Comparison of ENCODE assay signal across 8 cellular contexts in genomic region chr6:43516367-43516696, GRCh38. TPM values are rescaled to one million over a fixed set of nuclear protein-coding genes. Genes with fewer than 3 reads are reported as not detected.
A peak's percentile ranks its signal among the peaks of the same experiment; 100 is the strongest.
DNase-seq lines count a peak whose midpoint lies in the region; ATAC-seq and TF ChIP-seq lines count a peak whose summit lies in the region.

No MANE protein-coding gene starts in this region.

- no peaks in the 10 kb centered on the region for H3K27me3 Mint-ChIP-seq in CD4-positive, alpha-beta T cell

- H3K9me3 ChIP-seq in CD4-positive, alpha-beta T cell (ENCODE audit: control insufficient read depth, low read length), result no peaks in the 10 kb centered on the region

- TF ChIP-seq CTCF in CD4-positive, alpha-beta T cell (IDR thresholded peaks at IDR 0.05), result no peak
- TF ChIP-seq CTCF in LNCaP clone FGC (IDR thresholded peaks at IDR 0.05; ENCODE audit: control insufficient read depth, extremely low read depth, insufficient read depth) (no peak), epithelial cell of proximal tubule (conservative IDR thresholded peaks at IDR 0.05; ENCODE audit: low read depth, low read length) (no peak), omental fat pad (IDR thresholded peaks at IDR 0.05) (no peak)

- no peaks in the 10 kb centered on the region for H3K27me3 ChIP-seq in CD4-positive, alpha-beta T cell (ENCODE audit: control insufficient read depth, insufficient read depth, low read length)

- no peak for DNase-seq in CD4-positive, alpha-beta T cell
- no peak for DNase-seq in LNCaP clone FGC (ENCODE audit: low read depth)
- DNase-seq in epithelial cell of proximal tubule (ENCODE audit: low read depth), result no peak
- no peak for DNase-seq in omental fat pad (ENCODE audit: low spot score)
- no peak for DNase-seq in DMS 273 (lab: John Stamatoyannopoulos, UW; ENCODE audit: unreplicated experiment)
- DNase-seq in cerebellar nuclear complex (lab: John Stamatoyannopoulos, UW), result no peak
- no peak for DNase-seq in NOMO-1 (lab: John Stamatoyannopoulos, UW; ENCODE audit: unreplicated experiment in 2 of 2)
- no peak for DNase-seq in NCI-H2081 (lab: John Stamatoyannopoulos, UW)

- ATAC-seq in CD4-positive, alpha-beta T cell (ENCODE audit: poor library complexity), result peak; percentile 1
- ATAC-seq in omental fat pad (ENCODE audit: low FRiP score), result peak; percentile 1

- H3K4me3 ChIP-seq in LNCaP clone FGC (ENCODE audit: low read depth, low read length) (peak overlapping the region; percentile 65), epithelial cell of proximal tubule (ENCODE audit: low read depth, low read length) (peak overlapping the region; percentile 82)

- intact Hi-C loops in CD4-positive, alpha-beta T cell (cut with DNase I, micrococcal nuclease), result loop anchor here in 1 of 2 experiments (2.0 to 5.0 kb wide), 5 partner anchors 39 to 589 kb away; partner anchors contain the start of genes ABCC10, CNPY3, GTPBP2 and SRF

- H3K36me3 Mint-ChIP-seq in CD4-positive, alpha-beta T cell (ENCODE audit: low read depth), result peaks cover 22% of the 10 kb centered on the region

- H3K4me1 Mint-ChIP-seq in CD4-positive, alpha-beta T cell (ENCODE audit: low read depth), result peaks cover 33% of the 10 kb centered on the region

- no peak overlapping the region for H3K4me3 Mint-ChIP-seq in CD4-positive, alpha-beta T cell

- H3K27ac ChIP-seq in CD4-positive, alpha-beta T cell (ENCODE audit: low read depth, low read length), result peak overlapping the region; percentile 81

- H3K27ac Mint-ChIP-seq in CD4-positive, alpha-beta T cell, result no peak overlapping the region

- POLR2A ChIA-PET in CD4-positive, alpha-beta T cell (lab: Charles Lee), result interaction anchor here (0.6 to 2.5 kb wide), 13 partner anchors 9 to 771 kb away, joined by 3 to 16 read pairs (median 4); partner anchors contain the start of genes ABCC10, PEX6, RPL7L1 and TJAP1

- H3K9me3 Mint-ChIP-seq in CD4-positive, alpha-beta T cell, result no peaks in the 10 kb centered on the region

- CTCF ChIA-PET in CD4-positive, alpha-beta T cell (lab: Charles Lee), result interaction anchor here (1.1 to 1.7 kb wide), 2 partner anchors 10 to 1729 kb away, joined by 3 to 10 read pairs; partner anchors contain the start of gene TOMM6

RNA-seq across cellular contexts. Expression of gene YIPF3, which starts 0.4 kb away (rescaled TPM):
- total RNA-seq in CD4-positive, alpha-beta T cell, result 10 to 100 TPM; 36.5 to 37.9 TPM
- total RNA-seq in epithelial cell of proximal tubule, result 77.7 and 96.9 TPM in 2 replicates
- total RNA-seq in omental fat pad, result 100 to 1,000 TPM in 1 of 4 donors, 10 to 100 TPM in 3; 67.9 to 109 (median 91.3) TPM

RNA-seq across cellular contexts. Expression of gene POLR1C, which starts 0.6 kb away (rescaled TPM):
- 10 to 100 TPM; 46.6 to 47.8 TPM for total RNA-seq in CD4-positive, alpha-beta T cell
- total RNA-seq in epithelial cell of proximal tubule, result 37.6 and 40.7 TPM in 2 replicates
- total RNA-seq in omental fat pad, result 100 to 1,000 TPM in 1 of 4 donors, 10 to 100 TPM in 3; 22.5 to 104 (median 31.5) TPM

RNA-seq across cellular contexts. Expression of gene LRRC73, which starts 6.2 kb away (rescaled TPM):
- total RNA-seq in CD4-positive, alpha-beta T cell, result under 1 TPM; 0.45 to 0.52 TPM
- total RNA-seq in epithelial cell of proximal tubule (not detected in 2 replicates), omental fat pad (under 1 TPM in 3 of 4 donors, not detected in 1; 0.19 to 0.48 (median 0.47) TPM)

RNA-seq across cellular contexts. Expression of gene TJAP1, which starts 39.0 kb away (rescaled TPM):
- total RNA-seq in CD4-positive, alpha-beta T cell, result 10 to 100 TPM; 23.6 to 24.4 TPM
- total RNA-seq in epithelial cell of proximal tubule, result 17.8 and 18.3 TPM in 2 replicates
- total RNA-seq in omental fat pad, result 10 to 100 TPM; 12.6 to 23.5 (median 15.7) TPM

RNA-seq across cellular contexts. Expression of gene XPO5, which starts 59.5 kb away (rescaled TPM):
- 10 to 100 TPM; 26.8 to 31.2 TPM for total RNA-seq in CD4-positive, alpha-beta T cell
- total RNA-seq in epithelial cell of proximal tubule (33.5 and 35.7 TPM in 2 replicates), omental fat pad (100 to 1,000 TPM in 1 of 4 donors, 10 to 100 TPM in 3; 16.1 to 138 (median 21.9) TPM)
